7 cellular contexts compared by ENCODE assay signal in the genomic region with DNA sequence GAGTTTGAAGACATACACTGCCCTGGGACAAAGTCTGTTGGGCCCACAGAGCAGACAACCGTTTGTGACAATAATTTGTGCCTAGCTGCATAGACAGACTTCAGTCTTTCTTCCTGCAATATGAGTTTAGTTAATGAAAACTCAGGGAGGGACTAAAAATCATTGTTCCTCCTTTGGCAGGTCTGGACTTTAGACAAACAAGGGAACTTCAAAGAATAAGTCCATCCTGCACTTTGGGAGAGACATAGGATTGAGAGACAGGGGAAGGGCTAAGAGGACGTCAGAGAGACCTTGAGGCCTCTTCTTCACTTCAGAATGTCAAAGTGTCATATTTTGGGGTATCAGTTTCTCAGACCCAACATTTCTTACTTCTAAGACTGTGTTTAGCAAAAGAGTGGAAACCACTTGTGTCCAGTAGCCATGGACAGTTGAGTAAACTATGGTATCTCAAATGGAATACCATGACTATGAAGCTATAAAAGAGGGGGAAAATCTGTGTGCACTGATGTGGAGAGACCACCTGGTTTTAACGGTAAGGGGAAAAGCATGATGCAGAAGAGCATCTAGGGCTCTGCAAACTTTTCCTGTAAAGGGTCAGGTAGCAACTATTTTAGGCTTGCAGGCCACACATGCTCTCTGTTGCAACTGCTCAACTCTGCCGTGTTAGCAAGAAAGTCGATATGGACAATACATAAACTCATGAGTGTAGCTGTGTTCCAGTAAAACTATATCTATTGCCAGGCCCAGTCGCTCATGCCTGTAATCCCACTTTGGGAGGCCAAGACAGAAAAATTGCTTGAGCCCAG.
"Had no signal": no experiment of that assay in that cellular context is flagged by ENCODE, and none has a peak within 500 bp of the region (broad histone marks: within the 10 kb centered on the region; RNA-seq: fewer than 3 reads in every experiment).

No MANE protein-coding gene starts in this region.

- DNase-seq: H9, HFFc6, IMR-90 had no signal

- H3K4me3 ChIP-seq: GM23338, K562 had no signal

- ATAC-seq: GM23338, HCT116, K562 had no signal

- H3K27ac ChIP-seq: HL-60 had no signal
